8 cellular contexts compared by ENCODE assay signal in genomic region chr17:40415390-40415789, GRCh38.
A peak's percentile ranks its signal among the peaks of the same experiment; 100 is the strongest.
DNase-seq lines count a peak whose midpoint lies in the region; ATAC-seq and TF ChIP-seq lines count a peak whose summit lies in the region.

No MANE protein-coding gene starts in this region.

- no peaks in the 10 kb centered on the region for H3K27me3 Mint-ChIP-seq in effector memory CD8-positive, alpha-beta T cell

- TF ChIP-seq RAD21 in Ishikawa (IDR thresholded peaks at IDR 0.05; ENCODE audit: low read depth) = peak; percentile 30

- peaks cover 8% of the 10 kb centered on the region for H3K36me3 Mint-ChIP-seq in effector memory CD8-positive, alpha-beta T cell (ENCODE audit: insufficient read depth)

- peak overlapping the region in 1 of 2 donors; percentile 51 for H3K27ac Mint-ChIP-seq in effector memory CD8-positive, alpha-beta T cell

- ATAC-seq in HG02610 (IDR thresholded peaks at IDR 0.05; ENCODE audit: unreplicated experiment) = no peak
- ATAC-seq in effector memory CD8-positive, alpha-beta T cell (replicated peaks) = no peak

- H3K4me1 Mint-ChIP-seq in effector memory CD8-positive, alpha-beta T cell (ENCODE audit: low read depth in 2 of 2) = peaks cover 5 to 14% of the 10 kb centered on the region in 2 donors

- H3K4me3 Mint-ChIP-seq in effector memory CD8-positive, alpha-beta T cell = no peak overlapping the region

- DNase-seq in NCI-H2029 treated with DMSO at 0.1 percent for 48 hours (lab: John Stamatoyannopoulos, UW) (peak; percentile 5), NCI-H2029 (lab: John Stamatoyannopoulos, UW) (no peak), SW480 (ENCODE audit: low spot score) (peak; percentile 59), foreskin melanocyte (peak; percentile 24), stromal cell of bone marrow (ENCODE audit: low read depth) (peak; percentile 29)
- DNase-seq in effector memory CD8-positive, alpha-beta T cell = no peak

- no peak for TF ChIP-seq EP300 in Ishikawa (IDR thresholded peaks at IDR 0.05; ENCODE audit: borderline replicate concordance)

- H3K9me3 Mint-ChIP-seq in effector memory CD8-positive, alpha-beta T cell = no peaks in the 10 kb centered on the region

TF ChIP-seq in Ishikawa, 13 proteins besides CTCF, POLR2A, EP300 and RAD21:
- no peak for TF ChIP-seq NFIC (IDR thresholded peaks at IDR 0.05)
- no peak for TF ChIP-seq CREB1 (IDR thresholded peaks at IDR 0.05; ENCODE audit: low read depth)
- no peak for TF ChIP-seq YY1 (IDR thresholded peaks at IDR 0.05; ENCODE audit: low read depth)
- TF ChIP-seq EGR1 (IDR thresholded peaks at IDR 0.05) = no peak
- TF ChIP-seq CEBPB (IDR thresholded peaks at IDR 0.05) = no peak
- TF ChIP-seq USF1 (IDR thresholded peaks at IDR 0.05) = no peak
- no peak for TF ChIP-seq ZBTB7A (IDR thresholded peaks at IDR 0.05; ENCODE audit: low read depth)
- TF ChIP-seq MAX (IDR thresholded peaks at IDR 0.05) = no peak
- no peak for TF ChIP-seq TCF12 (IDR thresholded peaks at IDR 0.05; ENCODE audit: low read depth)
- no peak for TF ChIP-seq TEAD4 (IDR thresholded peaks at IDR 0.05)
- TF ChIP-seq TAF1 (IDR thresholded peaks at IDR 0.05; ENCODE audit: low read depth) = no peak
- no peak for TF ChIP-seq REST (IDR thresholded peaks at IDR 0.05; ENCODE audit: low read depth)
- no peak for TF ChIP-seq FOXM1 (IDR thresholded peaks at IDR 0.05; ENCODE audit: borderline replicate concordance, low read depth)

Comparison
In these comparisons a context has a peak if more than half of its experiments do, and no peak if none do; other contexts are left out.
1. DNase-seq: peak in NCI-H2029 treated with DMSO at 0.1 percent for 48 hours (single experiment), SW480 (single experiment), foreskin melanocyte (single experiment) and stromal cell of bone marrow (single experiment); none in NCI-H2029 (single experiment) and effector memory CD8-positive, alpha-beta T cell (0 of 3).